Comparison of ENCODE assay signal across 27 cellular contexts in genomic region chr2:184577056-184577455, GRCh38. TPM values are rescaled to one million over a fixed set of nuclear protein-coding genes. Genes with fewer than 3 reads are reported as not detected.
"Had no signal": no experiment of that assay in that cellular context is flagged by ENCODE, and none has a peak within 500 bp of the region (broad histone marks: within the 10 kb centered on the region; RNA-seq: fewer than 3 reads in every experiment).

No MANE protein-coding gene starts in this region.

- H3K4me1 ChIP-seq: colonic mucosa, esophagus muscularis mucosa, esophagus squamous epithelium, foreskin keratinocyte, gastrocnemius medialis, gastroesophageal sphincter, heart left ventricle, heart right ventricle had no signal

- H3K27ac ChIP-seq: colonic mucosa, coronary artery, dorsolateral prefrontal cortex, epithelial cell of prostate, esophagus muscularis mucosa, esophagus squamous epithelium, foreskin keratinocyte, gastrocnemius medialis, gastroesophageal sphincter, heart right ventricle, hepatocyte had no signal

- DNase-seq: colonic mucosa; cortex of kidney; dermis blood vessel endothelial cell; dorsolateral prefrontal cortex; effector CD4-positive, alpha-beta T cell; effector CD8-positive, alpha-beta T cell; effector memory CD4-positive, alpha-beta T cell; effector memory CD8-positive, alpha-beta T cell; endodermal cell; erythroblast; esophagus squamous epithelium; foreskin fibroblast; foreskin keratinocyte; foreskin melanocyte; gastrocnemius medialis; head of caudate nucleus; heart left ventricle; heart right ventricle had no signal

- H3K9me3 ChIP-seq: colonic mucosa, esophagus muscularis mucosa, esophagus squamous epithelium, gastrocnemius medialis, gastroesophageal sphincter, heart left ventricle had no signal

- H2AFZ ChIP-seq: hepatocyte had no signal

- H3K4me2 ChIP-seq: hepatocyte had no signal

- H3K79me2 ChIP-seq: hepatocyte had no signal

- H3K27me3 Mint-ChIP-seq: effector memory CD8-positive, alpha-beta T cell had no signal

- H3K27me3 ChIP-seq: colonic mucosa, dorsolateral prefrontal cortex, esophagus muscularis mucosa, esophagus squamous epithelium, foreskin keratinocyte, gastrocnemius medialis, gastroesophageal sphincter, heart left ventricle, heart right ventricle, hepatocyte had no signal

- H3K4me3 ChIP-seq: colonic mucosa, coronary artery, dorsolateral prefrontal cortex, esophagus muscularis mucosa, esophagus squamous epithelium, gastrocnemius medialis, gastroesophageal sphincter, heart left ventricle, heart right ventricle, hepatocyte had no signal

- H3K9me3 Mint-ChIP-seq: endodermal cell had no signal

- H3K4me3 Mint-ChIP-seq: effector memory CD8-positive, alpha-beta T cell; endodermal cell had no signal

- ATAC-seq: effector memory CD8-positive, alpha-beta T cell; esophagus mucosa; foreskin keratinocyte; gastrocnemius medialis; gastroesophageal sphincter; heart left ventricle had no signal

- H3K27ac Mint-ChIP-seq: effector memory CD8-positive, alpha-beta T cell; endodermal cell had no signal

- H3K36me3 ChIP-seq: colonic mucosa, esophagus muscularis mucosa, esophagus squamous epithelium, gastrocnemius medialis, gastroesophageal sphincter, heart left ventricle, heart right ventricle had no signal

RNA-seq across cellular contexts. Expression of gene ZNF804A, which starts 21.3 kb away (rescaled TPM):
- total RNA-seq: dermis blood vessel endothelial cell, dermis microvascular lymphatic vessel endothelial cell, endothelial cell of umbilical vein, epithelial cell of proximal tubule, esophagus mucosa, foreskin keratinocyte, gastrocnemius medialis had no signal
- polyA plus RNA-seq: foreskin keratinocyte had no signal
